In genomic region chr3:17070560-17070959, GRCh38 we compare ENCODE assay signal across 11 cellular contexts.
A peak's percentile ranks its signal among the peaks of the same experiment; 100 is the strongest.
DNase-seq lines count a peak whose midpoint lies in the region; ATAC-seq and TF ChIP-seq lines count a peak whose summit lies in the region.
"Had no signal": no experiment of that assay in that cellular context is flagged by ENCODE, and none has a peak within 500 bp of the region (broad histone marks: within the 10 kb centered on the region; RNA-seq: fewer than 3 reads in every experiment).

No MANE protein-coding gene starts in this region.

- H3K27me3 ChIP-seq in mesenchymal stem cell (ENCODE audit: control insufficient read depth in 1 of 2, insufficient read depth in 1 of 2, low read length in 2 of 2): no peaks in the 10 kb centered on the region
- H3K27me3 ChIP-seq in CD8-positive, alpha-beta T cell (ENCODE audit: insufficient read depth, low read length): no peaks in the 10 kb centered on the region
- no peaks in the 10 kb centered on the region for H3K27me3 ChIP-seq in upper lobe of left lung

- POLR2A ChIA-PET in CD8-positive, alpha-beta T cell (lab: Charles Lee): no interaction called here

- H3K79me1 ChIP-seq in mesenchymal stem cell (replicated peaks; ENCODE audit: low read length, poor library complexity, severe bottlenecking): no peaks in the 10 kb centered on the region

- WGBS in mesenchymal stem cell: 12% methylated on average over 4 of the region's 5 CpGs
- 44 to 46% methylated on average over 5 of the region's 5 CpGs for WGBS in upper lobe of left lung, 2 donors

- no peak overlapping the region for H2BK5ac ChIP-seq in mesenchymal stem cell (ENCODE audit: low read depth, low read length, poor library complexity, severe bottlenecking)

- intact Hi-C loops in CD8-positive, alpha-beta T cell (cut with DNase I, micrococcal nuclease): no loop called here

- peaks cover 71% of the 10 kb centered on the region for H3K36me3 Mint-ChIP-seq in CD8-positive, alpha-beta T cell
- H3K36me3 Mint-ChIP-seq in activated naive CD4-positive, alpha-beta T cell treated with anti-CD3 and anti-CD28 coated beads, Interleukin-2, amount 50 U/mL, for 72 hours: peaks cover 16 to 33% of the 10 kb centered on the region in 2 donors

- no peak overlapping the region for H2BK15ac ChIP-seq in mesenchymal stem cell (ENCODE audit: low read depth, poor library complexity, severe bottlenecking)

- TF ChIP-seq CTCF in CD8-positive, alpha-beta T cell (IDR thresholded peaks at IDR 0.05): no peak
- TF ChIP-seq CTCF in upper lobe of left lung (IDR thresholded peaks at IDR 0.05): no peak

- ATAC-seq in CD8-positive, alpha-beta T cell: no peak
- ATAC-seq in HG02678 (IDR thresholded peaks at IDR 0.05; ENCODE audit: unreplicated experiment) (no peak), upper lobe of left lung (ENCODE audit: low FRiP score in 2 of 2) (no peak)
- no peak for ATAC-seq in activated naive CD4-positive, alpha-beta T cell treated with anti-CD3 and anti-CD28 coated beads, Interleukin-2, amount 50 U/mL, for 72 hours

- H4K91ac ChIP-seq in mesenchymal stem cell (ENCODE audit: low read length): no peak overlapping the region

- H2AK5ac ChIP-seq in mesenchymal stem cell (ENCODE audit: low read length, severe bottlenecking): no peak overlapping the region

- H3K4me2 ChIP-seq in mesenchymal stem cell (ENCODE audit: low read length, poor library complexity, severe bottlenecking): no peak overlapping the region

- H3K27me3 Mint-ChIP-seq in CD8-positive, alpha-beta T cell (ENCODE audit: low read depth): no peaks in the 10 kb centered on the region

- H3K27ac ChIP-seq in mesenchymal stem cell (ENCODE audit: low read length, poor library complexity, severe bottlenecking) (no peak overlapping the region), upper lobe of left lung (no peak overlapping the region)
- no peak overlapping the region for H3K27ac ChIP-seq in CD8-positive, alpha-beta T cell (ENCODE audit: low read depth, low read length)

- peaks cover 47% of the 10 kb centered on the region for H3K4me1 Mint-ChIP-seq in CD8-positive, alpha-beta T cell (ENCODE audit: low read depth)

- DNase-seq in DMS53 (lab: John Stamatoyannopoulos, UW) (peak; percentile 70), NCI-H2029 (lab: John Stamatoyannopoulos, UW) (peak; percentile 91), amniotic epithelial cell (ENCODE audit: low read depth) (peak; percentile 1), mesenchymal stem cell (peak; percentile 29), upper lobe of left lung (no peak)
- no peak for DNase-seq in CD8-positive, alpha-beta T cell
- DNase-seq in activated naive CD4-positive, alpha-beta T cell treated with anti-CD3 and anti-CD28 coated beads, Interleukin-2, amount 50 U/mL, for 72 hours (ENCODE audit: low spot score in 2 of 2): no peak
- DNase-seq: central memory CD4-positive, alpha-beta T cell; DMS79 treated with DMSO at 0.1 percent for 48 hours; Kasumi-1 had no signal

- no peak overlapping the region for H3K4me3 ChIP-seq in mesenchymal stem cell (ENCODE audit: insufficient read depth in 1 of 2, low read depth in 1 of 2, low read length in 2 of 2)
- H3K4me3 ChIP-seq in CD8-positive, alpha-beta T cell (ENCODE audit: low read depth, low read length): no peak overlapping the region
- H3K4me3 ChIP-seq in upper lobe of left lung: no peak overlapping the region

- TF ChIP-seq EP300 in upper lobe of left lung (IDR thresholded peaks at IDR 0.05): no peak

- no peak overlapping the region for H2BK120ac ChIP-seq in mesenchymal stem cell (ENCODE audit: low read depth, low read length)

- H3K9ac ChIP-seq in mesenchymal stem cell (ENCODE audit: low read length): no peak overlapping the region

- H2AFZ ChIP-seq in mesenchymal stem cell (ENCODE audit: low read depth, low read length): no peak overlapping the region

- no peak overlapping the region for H3K14ac ChIP-seq in mesenchymal stem cell (ENCODE audit: low read length in 2 of 2)

- H3K23ac ChIP-seq in mesenchymal stem cell (ENCODE audit: low read length in 2 of 2): no peak overlapping the region

- H4K8ac ChIP-seq in mesenchymal stem cell (ENCODE audit: low read length): peak overlapping the region; percentile 45

- H3K36me3 ChIP-seq in mesenchymal stem cell (ENCODE audit: control insufficient read depth in 1 of 2, insufficient read depth in 2 of 2, low read depth in 1 of 2, low read length in 2 of 2): peaks cover 0 to 48% of the 10 kb centered on the region in 2 experiments
- peaks cover 13% of the 10 kb centered on the region for H3K36me3 ChIP-seq in CD8-positive, alpha-beta T cell (ENCODE audit: insufficient read depth, low read length)
- peaks cover 0 to 14% (median 0%) of the 10 kb centered on the region in 4 donors for H3K36me3 ChIP-seq in upper lobe of left lung

- H3K9me3 Mint-ChIP-seq in CD8-positive, alpha-beta T cell: no peaks in the 10 kb centered on the region
- H3K9me3 Mint-ChIP-seq in activated naive CD4-positive, alpha-beta T cell treated with anti-CD3 and anti-CD28 coated beads, Interleukin-2, amount 50 U/mL, for 72 hours: peaks cover 0 to under 1% of the 10 kb centered on the region in 2 donors

- H3K4ac ChIP-seq in mesenchymal stem cell (ENCODE audit: low read depth in 1 of 2, low read length in 2 of 2): no peak overlapping the region

- no peak overlapping the region for H3K4me3 Mint-ChIP-seq in CD8-positive, alpha-beta T cell

- H3K9me3 ChIP-seq in mesenchymal stem cell (ENCODE audit: control insufficient read depth, low read length) (peaks cover 2% of the 10 kb centered on the region), upper lobe of left lung (no peaks in the 10 kb centered on the region)
- no peaks in the 10 kb centered on the region for H3K9me3 ChIP-seq in CD8-positive, alpha-beta T cell (ENCODE audit: low read length)

- no peaks in the 10 kb centered on the region for H3K4me1 ChIP-seq in mesenchymal stem cell (ENCODE audit: control insufficient read depth, insufficient read depth, low read depth, low read length)
- peaks cover 28% of the 10 kb centered on the region for H3K4me1 ChIP-seq in CD8-positive, alpha-beta T cell (ENCODE audit: insufficient read depth, low read length)
- H3K4me1 ChIP-seq in upper lobe of left lung: peaks cover 0 to 5% (median 2%) of the 10 kb centered on the region in 4 donors

- CTCF ChIA-PET in CD8-positive, alpha-beta T cell (lab: Charles Lee): no interaction called here

- H3K27ac Mint-ChIP-seq in CD8-positive, alpha-beta T cell: no peak overlapping the region
- H3K27ac Mint-ChIP-seq in activated naive CD4-positive, alpha-beta T cell treated with anti-CD3 and anti-CD28 coated beads, Interleukin-2, amount 50 U/mL, for 72 hours: peak overlapping the region in 1 of 2 donors; percentile 13

- no peak for TF ChIP-seq POLR2A in upper lobe of left lung (IDR thresholded peaks at IDR 0.05)

- peak overlapping the region in 1 of 2 experiments; percentile 45 for H3K18ac ChIP-seq in mesenchymal stem cell (ENCODE audit: low read depth in 1 of 2, low read length in 2 of 2)

- H2BK12ac ChIP-seq in mesenchymal stem cell (ENCODE audit: low read length in 2 of 2): no peak overlapping the region

Comparison
In these comparisons a context has a peak if more than half of its experiments do, and no peak if none do; other contexts are left out.
1. DNase-seq: peak in DMS53 (single experiment), NCI-H2029 (single experiment), amniotic epithelial cell (single experiment) and mesenchymal stem cell (single experiment); none in CD8-positive, alpha-beta T cell (0 of 7), upper lobe of left lung (0 of 2) and activated naive CD4-positive, alpha-beta T cell treated with anti-CD3 and anti-CD28 coated beads, Interleukin-2, amount 50 U/mL, for 72 hours (0 of 2).